Comparison of ENCODE assay signal across 21 cellular contexts in genomic region chr11:61958590-61958989, GRCh38. TPM values are rescaled to one million over a fixed set of nuclear protein-coding genes. Genes with fewer than 3 reads are reported as not detected.
DNase-seq lines count a peak whose midpoint lies in the region; ATAC-seq, FAIRE-seq and TF ChIP-seq lines count a peak whose summit lies in the region.
"Had no signal": no experiment of that assay in that cellular context is flagged by ENCODE, and none has a peak within 500 bp of the region (broad histone marks: within the 10 kb centered on the region; RNA-seq: fewer than 3 reads in every experiment).

No MANE protein-coding gene starts in this region.

- peak overlapping the region; percentile 97 to 99; a peak in 5 of 6 replicates for H3K27ac ChIP-seq in A549
- peak overlapping the region; percentile 54 for H3K27ac ChIP-seq in RWPE1
- H3K27ac ChIP-seq: HL-60, SJSA1 had no signal

- WGBS in A549 (ENCODE audit: missing lambda C conversion rate), result 82% methylated on average over 3 of the region's 3 CpGs
- 61 to 66% methylated on average over 3 of the region's 3 CpGs for WGBS in lower leg skin, 2 donors

- POLR2A ChIA-PET in A549 (lab: Yijun Ruan, JAX), result interaction anchor here (0.8 kb wide), 1 partner anchor 9 kb away, joined by 3 read pairs; the partner anchor contains the start of gene FTH1
- POLR2A ChIA-PET in RWPE1 (lab: Yijun Ruan, JAX; ENCODE audit: low non-redundant PET), result interaction anchor here (1.0 kb wide), 1 partner anchor 9 kb away, joined by 4 read pairs; no protein-coding TSS in a partner anchor

- DNase-seq in A549 (ENCODE audit: low read depth in 1 of 2, low spot score in 1 of 2) (no peak), CD14-positive monocyte (ENCODE audit: low spot score) (peak; percentile 11), RWPE1 (ENCODE audit: low spot score) (no peak), lower leg skin (ENCODE audit: low spot score in 2 of 2) (peak; percentile 7 to 64), AG08395 (ENCODE audit: low spot score) (no peak)
- DNase-seq in stimulated activated CD4-positive, alpha-beta T cell treated with anti-CD3 and anti-CD28 coated beads, Interleukin-12 subunit alpha, Interleukin-12 subunit beta, amount 100 ng/mL, for 4 hours, result no peak
- DNase-seq: BE2C; CD8-positive, alpha-beta memory T cell; DMS 273 treated with DMSO at 0.1 percent for 48 hours; NCI-H187 treated with DMSO at 0.1 percent for 48 hours; NCI-H2171; NCI-H446; NCI-H774; SW 1271 had no signal

- TF ChIP-seq EP300 in A549 (IDR thresholded peaks at IDR 0.05), result no peak

- ATAC-seq in A549, result no peak
- no peak for ATAC-seq in HG02763 (IDR thresholded peaks at IDR 0.05; ENCODE audit: unreplicated experiment)
- no peak for ATAC-seq in GM21717 (IDR thresholded peaks at IDR 0.05; ENCODE audit: unreplicated experiment)

- H3K4me3 Mint-ChIP-seq in CD14-positive monocyte, result no peak overlapping the region
- H3K4me3 Mint-ChIP-seq: CD8-positive, alpha-beta memory T cell; H9 had no signal

- peaks cover 0 to 19% (median 0%) of the 10 kb centered on the region in 3 donors for H3K27me3 Mint-ChIP-seq in CD14-positive monocyte (ENCODE audit: low read depth in 3 of 3)

- H3K4me3 ChIP-seq in A549 (no peak overlapping the region), lower leg skin (ENCODE audit: low read depth, poor library complexity, severe bottlenecking) (no peak overlapping the region)
- H3K4me3 ChIP-seq: SJSA1 had no signal

- H3K4me1 Mint-ChIP-seq in CD14-positive monocyte, result peaks cover 77% of the 10 kb centered on the region

- TF ChIP-seq CTCF in A549 (IDR thresholded peaks at IDR 0.05), result no peak
- TF ChIP-seq CTCF in CD14-positive monocyte (IDR thresholded peaks at IDR 0.05), result no peak
- no peak for TF ChIP-seq CTCF in RWPE1 (conservative IDR thresholded peaks at IDR 0.05; ENCODE audit: low read depth)
- no peak for TF ChIP-seq CTCF in lower leg skin (IDR thresholded peaks at IDR 0.05)

- H3K4me1 ChIP-seq in A549, result peaks cover 62% of the 10 kb centered on the region
- H3K4me1 ChIP-seq: BE2C had no signal

- H3K9me3 Mint-ChIP-seq in CD14-positive monocyte, result peaks cover 0 to 3% (median 0%) of the 10 kb centered on the region in 7 donors
- H3K9me3 Mint-ChIP-seq: CD8-positive, alpha-beta memory T cell; H9; IgD-negative memory B cell had no signal

- FAIRE-seq in A549 (lab: Jason Lieb, UNC), result no peak
- FAIRE-seq: HTR-8/SVneo had no signal

- peak overlapping the region; percentile 35; the same call in 2 of the 3 replicates for H3K4me2 ChIP-seq in A549

- TF ChIP-seq POLR2A in A549 (IDR thresholded peaks at IDR 0.05; ENCODE audit: low read length) (no peak), lower leg skin (IDR thresholded peaks at IDR 0.05) (no peak)

- H3K27ac Mint-ChIP-seq in CD14-positive monocyte, result peak overlapping the region in 3 of 7 donors; percentile 63 to 76 (median 73)
- H3K27ac Mint-ChIP-seq: H9 had no signal

- intact Hi-C loops in CD14-positive monocyte (cut with micrococcal nuclease) (loop anchor here in 1 of 2 donors (5.0 kb wide), 1 partner anchor 151 kb away; no protein-coding TSS in a partner anchor), lower leg skin (cut with DNase I; ENCODE audit: low total_unique reads) (no loop called here)

- TF ChIP-seq RAD21 in A549 (conservative IDR thresholded peaks at IDR 0.05 in 1 of 2, IDR thresholded peaks at IDR 0.05 in 1 of 2), result no peak

- H3K9me3 ChIP-seq in A549, result no peaks in the 10 kb centered on the region
- H3K9me3 ChIP-seq: BE2C, SJSA1 had no signal

- H3K36me3 Mint-ChIP-seq in CD14-positive monocyte, result peaks cover 55 to 75% of the 10 kb centered on the region in 2 donors

- CTCF ChIA-PET in A549 (lab: Yijun Ruan, JAX), result interaction anchor here (1.2 to 8.0 kb wide), 6 partner anchors 9 to 162 kb away, joined by 3 to 101 read pairs (median 6); partner anchors contain the start of gene BEST1
- CTCF ChIA-PET in RWPE1 (lab: Yijun Ruan, JAX), result interaction anchor here (0.7 kb wide), 1 partner anchor 71 kb away, joined by 3 read pairs; no protein-coding TSS in a partner anchor

TF ChIP-seq in A549, 52 proteins besides CTCF, POLR2A, EP300 and RAD21:
- TF ChIP-seq GATA3 (IDR thresholded peaks at IDR 0.05; ENCODE audit: borderline replicate concordance), result no peak
- TF ChIP-seq KDM1A (IDR thresholded peaks at IDR 0.05; ENCODE audit: low read depth), result no peak
- no peak for TF ChIP-seq USF2 (IDR thresholded peaks at IDR 0.05)
- TF ChIP-seq CEBPB (IDR thresholded peaks at IDR 0.05), result no peak
- no peak for TF ChIP-seq ELK1 (IDR thresholded peaks at IDR 0.05; ENCODE audit: low read depth, low read length)
- TF ChIP-seq, protein P1, sequence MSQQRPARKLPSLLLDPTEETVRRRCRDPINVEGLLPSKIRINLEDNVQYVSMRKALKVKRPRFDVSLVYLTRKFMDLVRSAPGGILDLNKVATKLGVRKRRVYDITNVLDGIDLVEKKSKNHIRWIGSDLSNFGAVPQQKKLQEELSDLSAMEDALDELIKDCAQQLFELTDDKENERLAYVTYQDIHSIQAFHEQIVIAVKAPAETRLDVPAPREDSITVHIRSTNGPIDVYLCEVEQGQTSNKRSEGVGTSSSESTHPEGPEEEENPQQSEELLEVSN (IDR thresholded peaks at IDR 0.05; ENCODE audit: borderline replicate concordance, low read depth), result no peak
- no peak for TF ChIP-seq SMC3 (IDR thresholded peaks at IDR 0.05)
- no peak for TF ChIP-seq KDM5A (IDR thresholded peaks at IDR 0.05)
- no peak for TF ChIP-seq RNF2 (IDR thresholded peaks at IDR 0.05; ENCODE audit: borderline replicate concordance, low read depth)
- no peak for TF ChIP-seq ZSCAN20 (CRISPR knock-in tag; IDR thresholded peaks at IDR 0.05)
- TF ChIP-seq NR3C1 (IDR thresholded peaks at IDR 0.05), result no peak
- no peak for TF ChIP-seq RARB (CRISPR knock-in tag; IDR thresholded peaks at IDR 0.05)
TF ChIP-seq in A549: peak in this region for 0.

RNA-seq across cellular contexts. Expression of gene BEST1, which starts 8.4 kb away (rescaled TPM):
- polyA plus RNA-seq in A549 (2011; rRNA removed) (1.2 and 1.5 TPM in 2 replicates), A549 (2017; fragmentation: RNase III; extraction: RNeasy Plus Mini Kit Qiagen cat#74134 plus additional on column Dnase treatment) (0.98 to 2.1 TPM (median 1.9 TPM) in 3 replicates), CD14-positive monocyte (1 to 10 TPM; 5.9 to 7.4 TPM)
- 0.23 and 0.29 TPM in 2 replicates for polyA plus RNA-seq in A549 (2012; cell fraction: cytosol; rRNA removed)
- 0.22 and 0.32 TPM in 2 replicates for polyA plus RNA-seq in A549 (2012; cell fraction: nucleus; rRNA removed)
- 2.0 and 2.2 TPM in 2 replicates for polyA minus RNA-seq in A549 (2011; rRNA and poly(A)+ RNA removed)
- 1 to 10 TPM in 3 of 4 donors, under 1 TPM in 1; 0.89 to 2.8 (median 1.5) TPM for total RNA-seq in lower leg skin

RNA-seq across cellular contexts. Expression of gene FTH1, which starts 8.8 kb away (rescaled TPM):
- polyA plus RNA-seq in A549 (2011; rRNA removed), result 2,791 and 4,959 TPM in 2 replicates
- polyA plus RNA-seq in A549 (2012; cell fraction: cytosol; rRNA removed), result 6,916 and 9,060 TPM in 2 replicates
- 2,875 and 3,583 TPM in 2 replicates for polyA plus RNA-seq in A549 (2012; cell fraction: nucleus; rRNA removed)
- 12,354 to 13,747 TPM (median 12,799 TPM) in 3 replicates for polyA plus RNA-seq in A549 (2017; fragmentation: RNase III; extraction: RNeasy Plus Mini Kit Qiagen cat#74134 plus additional on column Dnase treatment)
- 2,337 and 2,680 TPM in 2 replicates for polyA minus RNA-seq in A549 (2011; rRNA and poly(A)+ RNA removed)
- polyA plus RNA-seq in CD14-positive monocyte, result over 10,000 TPM in 1 of 2 donors, 1,000 to 10,000 TPM in 1; 8,968 to 11,239 TPM
- 1,000 to 10,000 TPM in 1 of 4 donors, 100 to 1,000 TPM in 3; 583 to 1,081 (median 634) TPM for total RNA-seq in lower leg skin

RNA-seq across cellular contexts. Expression of gene RAB3IL1, which starts 41.2 kb away (rescaled TPM):
- polyA plus RNA-seq in A549 (2011; rRNA removed) (3.8 and 5.8 TPM in 2 replicates), A549 (2017; fragmentation: RNase III; extraction: RNeasy Plus Mini Kit Qiagen cat#74134 plus additional on column Dnase treatment) (5.0 to 6.6 TPM (median 6.2 TPM) in 3 replicates), CD14-positive monocyte (not detected)
- polyA plus RNA-seq in A549 (2012; cell fraction: cytosol; rRNA removed), result 8.7 and 11.4 TPM in 2 replicates
- polyA plus RNA-seq in A549 (2012; cell fraction: nucleus; rRNA removed), result 10.1 and 10.9 TPM in 2 replicates
- 2.6 and 4.4 TPM in 2 replicates for polyA minus RNA-seq in A549 (2011; rRNA and poly(A)+ RNA removed)
- total RNA-seq in lower leg skin, result 10 to 100 TPM in 1 of 4 donors, 1 to 10 TPM in 3; 6.1 to 10.9 (median 7.8) TPM
- polyA plus RNA-seq: CD8-positive, alpha-beta memory T cell; IgD-negative memory B cell had no signal

Comparison
In these comparisons a context has a peak if more than half of its experiments do, and no peak if none do; other contexts are left out.
1. DNase-seq: peak in CD14-positive monocyte (single experiment) and lower leg skin (2 of 2); none in A549 (0 of 2), RWPE1 (single experiment), AG08395 (single experiment) and stimulated activated CD4-positive, alpha-beta T cell treated with anti-CD3 and anti-CD28 coated beads, Interleukin-12 subunit alpha, Interleukin-12 subunit beta, amount 100 ng/mL, for 4 hours (single experiment).